Comparison of ENCODE assay signal across 20 cellular contexts in the genomic region with DNA sequence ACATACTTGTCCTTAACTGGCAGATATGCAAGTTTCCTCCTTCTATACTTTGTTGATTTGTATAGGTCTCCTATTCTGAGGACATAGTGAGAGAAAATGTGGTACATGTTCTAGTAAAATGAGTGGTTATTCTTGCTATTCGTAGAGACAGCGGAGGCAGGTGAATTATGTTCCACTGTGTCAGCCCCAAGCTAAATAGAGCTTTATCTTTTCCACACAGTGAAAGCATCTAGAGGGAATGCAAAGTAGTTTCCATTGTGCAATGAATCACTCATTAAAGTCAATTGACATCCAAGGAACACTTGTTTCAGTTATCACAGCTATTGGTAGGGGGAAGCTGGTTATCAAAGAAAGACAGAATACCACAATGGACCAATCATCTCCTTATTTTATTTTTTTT.
"Had no signal": no experiment of that assay in that cellular context is flagged by ENCODE, and none has a peak within 500 bp of the region (broad histone marks: within the 10 kb centered on the region; RNA-seq: fewer than 3 reads in every experiment).

No MANE protein-coding gene starts in this region.

- ATAC-seq: activated naive CD8-positive, alpha-beta T cell treated with anti-CD3 and anti-CD28 coated beads, Interleukin-2, amount 50 U/mL, for 24 hours; activated T-cell treated with anti-CD3 and anti-CD28 coated beads, Interleukin-2, amount 50 U/mL, for 4 hours; left colon; stimulated activated naive CD8-positive, alpha-beta T cell treated with anti-CD3 and anti-CD28 coated beads, Interleukin-15, Interleukin-2, amounts not matched to agents 100 U/mL and 50 U/mL, for 24 hours had no signal

- H3K4me1 Mint-ChIP-seq: activated naive CD4-positive, alpha-beta T cell treated with anti-CD3 and anti-CD28 coated beads, Interleukin-2, amount 10 ng/mL, durations not matched to agents 7 days and 5 days; activated naive CD8-positive, alpha-beta T cell treated with anti-CD3 and anti-CD28 coated beads, Interleukin-2, amount 50 U/mL, for 24 hours; nephron progenitor cell had no signal

- H3K4me3 Mint-ChIP-seq: activated naive CD4-positive, alpha-beta T cell treated with anti-CD3 and anti-CD28 coated beads, Interleukin-2, amount 10 ng/mL, durations not matched to agents 7 days and 5 days; activated naive CD8-positive, alpha-beta T cell treated with anti-CD3 and anti-CD28 coated beads, Interleukin-2, amount 50 U/mL, for 24 hours; activated T-cell treated with anti-CD3 and anti-CD28 coated beads, Interleukin-2, amount 50 U/mL, for 4 hours; nephron progenitor cell; T-helper 1 cell treated with Interleukin-12 subunit alpha and Interleukin-12 subunit beta and Interleukin-4 antibody, amounts not matched to agents 30 μg/mL and 1 μg/mL, for 36 hours had no signal

- H3K4me2 ChIP-seq: hepatocyte had no signal

- H3K27ac Mint-ChIP-seq: activated naive CD4-positive, alpha-beta T cell treated with anti-CD3 and anti-CD28 coated beads, Interleukin-2, amount 10 ng/mL, durations not matched to agents 7 days and 5 days; activated naive CD8-positive, alpha-beta T cell treated with anti-CD3 and anti-CD28 coated beads, Interleukin-2, amount 50 U/mL, for 24 hours; nephron progenitor cell; T-helper 1 cell treated with Interleukin-12 subunit alpha and Interleukin-12 subunit beta and Interleukin-4 antibody, amounts not matched to agents 30 μg/mL and 1 μg/mL, for 36 hours had no signal

- H3K9me3 ChIP-seq: breast epithelium, esophagus squamous epithelium, transverse colon had no signal

- H3K27ac ChIP-seq: breast epithelium, esophagus squamous epithelium, hepatocyte, transverse colon, VCaP had no signal

- H3K27me3 Mint-ChIP-seq: activated naive CD4-positive, alpha-beta T cell treated with anti-CD3 and anti-CD28 coated beads, Interleukin-2, amount 10 ng/mL, durations not matched to agents 7 days and 5 days; activated naive CD8-positive, alpha-beta T cell treated with anti-CD3 and anti-CD28 coated beads, Interleukin-2, amount 50 U/mL, for 24 hours had no signal

- DNase-seq: activated CD4-positive, alpha-beta T cell treated with anti-CD3 and anti-CD28 coated beads, Interleukin-2, amount 50 U/mL, for 1 hour; activated CD4-positive, CD25-positive, alpha-beta regulatory T cell treated with anti-CD3 and anti-CD28 coated beads, Interleukin-2, amount 50 U/mL, for 72 hours; activated CD8-positive, alpha-beta memory T cell treated with anti-CD3 and anti-CD28 coated beads, Interleukin-2, amount 50 U/mL, for 4 hours; activated naive CD4-positive, alpha-beta T cell treated with anti-CD3 and anti-CD28 coated beads, Interleukin-2, amount 10 ng/mL, durations not matched to agents 7 days and 5 days; activated naive CD8-positive, alpha-beta T cell treated with anti-CD3 and anti-CD28 coated beads, Interleukin-2, amount 50 U/mL, for 24 hours; activated T-cell treated with anti-CD3 and anti-CD28 coated beads, Interleukin-2, amount 50 U/mL, for 4 hours; aorta; dermis blood vessel endothelial cell; effector memory CD4-positive, alpha-beta T cell; esophagus squamous epithelium; left colon; mammary epithelial cell; nephron progenitor cell; posterior cingulate gyrus; stimulated activated naive CD8-positive, alpha-beta T cell treated with anti-CD3 and anti-CD28 coated beads, Interleukin-15, Interleukin-2, amounts not matched to agents 100 U/mL and 50 U/mL, for 24 hours; transverse colon had no signal

- H3K27me3 ChIP-seq: breast epithelium, esophagus squamous epithelium, hepatocyte, transverse colon had no signal

- H3K36me3 Mint-ChIP-seq: activated naive CD4-positive, alpha-beta T cell treated with anti-CD3 and anti-CD28 coated beads, Interleukin-2, amount 10 ng/mL, durations not matched to agents 7 days and 5 days had no signal

- H3K79me2 ChIP-seq: hepatocyte had no signal

- H2AFZ ChIP-seq: hepatocyte had no signal

- H3K36me3 ChIP-seq: breast epithelium, esophagus squamous epithelium, transverse colon had no signal

- H3K9me3 Mint-ChIP-seq: activated naive CD4-positive, alpha-beta T cell treated with anti-CD3 and anti-CD28 coated beads, Interleukin-2, amount 10 ng/mL, durations not matched to agents 7 days and 5 days; activated naive CD8-positive, alpha-beta T cell treated with anti-CD3 and anti-CD28 coated beads, Interleukin-2, amount 50 U/mL, for 24 hours; activated T-cell treated with anti-CD3 and anti-CD28 coated beads, Interleukin-2, amount 50 U/mL, for 4 hours; nephron progenitor cell; T-helper 1 cell treated with Interleukin-12 subunit alpha and Interleukin-12 subunit beta and Interleukin-4 antibody, amounts not matched to agents 30 μg/mL and 1 μg/mL, for 36 hours had no signal

- H3K4me1 ChIP-seq: breast epithelium, esophagus squamous epithelium, transverse colon had no signal

- H3K4me3 ChIP-seq: breast epithelium, esophagus squamous epithelium, hepatocyte, transverse colon had no signal
